17 cellular contexts compared by ENCODE assay signal in genomic region chr4:137509855-137510282, GRCh38. TPM values are rescaled to one million over a fixed set of nuclear protein-coding genes. Genes with fewer than 3 reads are reported as not detected.
DNase-seq lines count a peak whose midpoint lies in the region; ATAC-seq and TF ChIP-seq lines count a peak whose summit lies in the region.
"Had no signal": no experiment of that assay in that cellular context is flagged by ENCODE, and none has a peak within 500 bp of the region (broad histone marks: within the 10 kb centered on the region; RNA-seq: fewer than 3 reads in every experiment).

No MANE protein-coding gene starts in this region.

- H3K36me3 ChIP-seq in HUES64 (ENCODE audit: insufficient read depth, low read length) = no peaks in the 10 kb centered on the region

- no peak for ATAC-seq in stimulated activated naive CD8-positive, alpha-beta T cell treated with anti-CD3 and anti-CD28 coated beads, Interleukin-15, amount 100 ng/mL, for 72 hours
- no peak for ATAC-seq in HG03280 (IDR thresholded peaks at IDR 0.05; ENCODE audit: unreplicated experiment)
- ATAC-seq: activated T-cell treated with anti-CD3 and anti-CD28 coated beads, Interleukin-2, amount 50 U/mL, for 72 hours; mucosa of descending colon had no signal

- no peaks in the 10 kb centered on the region for H3K9me3 Mint-ChIP-seq in stimulated activated naive CD8-positive, alpha-beta T cell treated with anti-CD3 and anti-CD28 coated beads, Interleukin-15, amount 100 ng/mL, for 72 hours
- H3K9me3 Mint-ChIP-seq: activated CD4-positive, alpha-beta memory T cell treated with anti-CD3 and anti-CD28 coated beads, Interleukin-2, amount 10 ng/mL, durations not matched to agents 7 days and 5 days had no signal

- TF ChIP-seq CTCF in astrocyte of the spinal cord (IDR thresholded peaks at IDR 0.05; ENCODE audit: low read depth, low read length) = no peak

- H3K27ac ChIP-seq in HUES64 (ENCODE audit: low read depth, low read length) = peak overlapping the region; percentile 72; the same call in 1 of the 2 replicates
- H3K27ac ChIP-seq: VCaP had no signal

- H3K27ac Mint-ChIP-seq in stimulated activated naive CD8-positive, alpha-beta T cell treated with anti-CD3 and anti-CD28 coated beads, Interleukin-15, amount 100 ng/mL, for 72 hours = no peak overlapping the region
- H3K27ac Mint-ChIP-seq: activated CD4-positive, alpha-beta memory T cell treated with anti-CD3 and anti-CD28 coated beads, Interleukin-2, amount 10 ng/mL, durations not matched to agents 7 days and 5 days; activated naive CD8-positive, alpha-beta T cell treated with anti-CD3 and anti-CD28 coated beads, Interleukin-2, amount 10 ng/mL, durations not matched to agents 7 days and 5 days; activated T-cell treated with anti-CD3 and anti-CD28 coated beads, Interleukin-2, amount 50 U/mL, for 72 hours had no signal

- DNase-seq in ELF-1 (ENCODE audit: low read depth, low spot score) (peak; percentile 31), astrocyte of the spinal cord (ENCODE audit: low read depth, low spot score) (peak; percentile 36), skeletal muscle cell (ENCODE audit: low read depth) (peak; percentile 39)
- no peak for DNase-seq in activated CD8-positive, alpha-beta memory T cell treated with anti-CD3 and anti-CD28 coated beads, Interleukin-2, amount 50 U/mL, for 48 hours
- no peak for DNase-seq in stimulated activated naive CD8-positive, alpha-beta T cell treated with anti-CD3 and anti-CD28 coated beads, Interleukin-15, amount 100 ng/mL, for 72 hours
- DNase-seq: activated CD4-positive, alpha-beta memory T cell treated with anti-CD3 and anti-CD28 coated beads, Interleukin-2, amount 10 ng/mL, durations not matched to agents 7 days and 5 days; activated naive CD8-positive, alpha-beta T cell treated with anti-CD3 and anti-CD28 coated beads, Interleukin-2, amount 10 ng/mL, durations not matched to agents 7 days and 5 days; activated T-cell treated with anti-CD3 and anti-CD28 coated beads, Interleukin-2, amount 50 U/mL, for 72 hours; EL; mucosa of descending colon; NCI-H2081 treated with DMSO at 0.1 percent for 48 hours; NCI-H748 treated with DMSO at 0.1 percent for 48 hours; retina; RPMI8226 had no signal

- H3K4me1 ChIP-seq in HUES64 (ENCODE audit: insufficient read depth, low read length) = peaks cover 32% of the 10 kb centered on the region

- H3K4me3 ChIP-seq in HUES64 (ENCODE audit: low read length) (no peak overlapping the region), astrocyte of the spinal cord (ENCODE audit: low read depth, low read length) (no peak overlapping the region), skeletal muscle cell (ENCODE audit: low read depth, low read length) (no peak overlapping the region)
- H3K4me3 ChIP-seq: mucosa of descending colon had no signal

- in situ Hi-C loops in astrocyte of the spinal cord (cut with HindIII; ENCODE audit: low sequenced_read_pairs) = no loop called here

- no peaks in the 10 kb centered on the region for H3K27me3 Mint-ChIP-seq in stimulated activated naive CD8-positive, alpha-beta T cell treated with anti-CD3 and anti-CD28 coated beads, Interleukin-15, amount 100 ng/mL, for 72 hours
- H3K27me3 Mint-ChIP-seq: activated CD4-positive, alpha-beta memory T cell treated with anti-CD3 and anti-CD28 coated beads, Interleukin-2, amount 10 ng/mL, durations not matched to agents 7 days and 5 days; activated naive CD8-positive, alpha-beta T cell treated with anti-CD3 and anti-CD28 coated beads, Interleukin-2, amount 10 ng/mL, durations not matched to agents 7 days and 5 days had no signal

- 85% methylated on average over 4 of the region's 4 CpGs for WGBS in HUES64

- no peak overlapping the region for H3K4me3 Mint-ChIP-seq in stimulated activated naive CD8-positive, alpha-beta T cell treated with anti-CD3 and anti-CD28 coated beads, Interleukin-15, amount 100 ng/mL, for 72 hours
- H3K4me3 Mint-ChIP-seq: activated CD4-positive, alpha-beta memory T cell treated with anti-CD3 and anti-CD28 coated beads, Interleukin-2, amount 10 ng/mL, durations not matched to agents 7 days and 5 days; activated naive CD8-positive, alpha-beta T cell treated with anti-CD3 and anti-CD28 coated beads, Interleukin-2, amount 10 ng/mL, durations not matched to agents 7 days and 5 days; activated T-cell treated with anti-CD3 and anti-CD28 coated beads, Interleukin-2, amount 50 U/mL, for 72 hours had no signal

- no peaks in the 10 kb centered on the region for H3K9me3 ChIP-seq in HUES64 (ENCODE audit: insufficient read depth, low read depth, low read length)
- H3K9me3 ChIP-seq: mucosa of descending colon had no signal

- no peaks in the 10 kb centered on the region for H3K27me3 ChIP-seq in HUES64 (ENCODE audit: insufficient read depth, low read length)

- H3K4me1 Mint-ChIP-seq in stimulated activated naive CD8-positive, alpha-beta T cell treated with anti-CD3 and anti-CD28 coated beads, Interleukin-15, amount 100 ng/mL, for 72 hours = no peaks in the 10 kb centered on the region
- H3K4me1 Mint-ChIP-seq: activated CD4-positive, alpha-beta memory T cell treated with anti-CD3 and anti-CD28 coated beads, Interleukin-2, amount 10 ng/mL, durations not matched to agents 7 days and 5 days; activated naive CD8-positive, alpha-beta T cell treated with anti-CD3 and anti-CD28 coated beads, Interleukin-2, amount 10 ng/mL, durations not matched to agents 7 days and 5 days had no signal

- H3K9ac ChIP-seq in HUES64 (ENCODE audit: low read depth, low read length) = no peak overlapping the region

RNA-seq across cellular contexts. Expression of gene PCDH18, which starts 22.4 kb away (rescaled TPM):
- polyA plus RNA-seq in HUES64 (2013, experiment 1 of 2) = 32.4 TPM
- 40.0 TPM for polyA plus RNA-seq in HUES64 (2013, experiment 2 of 2)

Comparison
In these comparisons a context has a peak if more than half of its experiments do, and no peak if none do; other contexts are left out.
1. DNase-seq: peak in ELF-1 (single experiment), astrocyte of the spinal cord (single experiment) and skeletal muscle cell (single experiment); none in activated CD8-positive, alpha-beta memory T cell treated with anti-CD3 and anti-CD28 coated beads, Interleukin-2, amount 50 U/mL, for 48 hours (single experiment) and stimulated activated naive CD8-positive, alpha-beta T cell treated with anti-CD3 and anti-CD28 coated beads, Interleukin-15, amount 100 ng/mL, for 72 hours (0 of 2).